23 cellular contexts compared by ENCODE assay signal in the genomic region with DNA sequence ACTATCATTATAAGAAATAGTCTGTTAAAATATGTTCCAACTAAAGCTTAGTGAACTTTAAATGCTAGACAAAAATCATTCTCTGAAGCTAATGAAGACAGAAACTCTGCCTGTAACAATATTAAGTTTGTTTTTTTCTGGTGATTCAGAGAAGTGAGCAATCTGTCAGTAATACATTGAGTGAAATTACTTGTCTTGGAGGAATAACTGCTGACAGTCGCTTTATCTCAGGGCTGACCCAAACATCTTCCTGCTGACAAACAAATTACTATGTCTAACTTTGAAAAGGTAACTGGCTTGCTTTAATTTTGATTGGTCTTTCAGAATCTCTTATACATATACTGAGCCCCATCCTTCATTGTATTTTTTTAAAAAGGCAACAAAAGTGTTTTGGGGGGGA.
"Had no signal": no experiment of that assay in that cellular context is flagged by ENCODE, and none has a peak within 500 bp of the region (broad histone marks: within the 10 kb centered on the region; RNA-seq: fewer than 3 reads in every experiment).

No MANE protein-coding gene starts in this region.

- H3K36me3 Mint-ChIP-seq: natural killer cell; stimulated activated effector memory CD8-positive, alpha-beta T cell treated with anti-CD3 and anti-CD28 coated beads, Interleukin-12 subunit alpha, Interleukin-12 subunit beta, amount 100 ng/mL, for 72 hours had no signal

- H3K4me1 ChIP-seq: left lung, prostate gland, sigmoid colon, testis had no signal

- H3K9me3 Mint-ChIP-seq: neural progenitor cell, type B pancreatic cell had no signal

- H3K27me3 ChIP-seq: gastrocnemius medialis, left lung, right atrium auricular region, sigmoid colon, stomach, testis, tibial artery had no signal

- H3K9me3 ChIP-seq: gastrocnemius medialis, left lung, prostate gland, right atrium auricular region, sigmoid colon, stomach, testis, tibial artery had no signal

- H3K9ac ChIP-seq: neural progenitor cell had no signal

- H3K27ac ChIP-seq: gastrocnemius medialis, left lung, neural progenitor cell, prostate gland, right atrium auricular region, sigmoid colon, stomach, testis, tibial artery had no signal

- H3K36me3 ChIP-seq: gastrocnemius medialis, left lung, neural progenitor cell, prostate gland, right atrium auricular region, sigmoid colon, stomach, tibial artery had no signal

- H3K27ac Mint-ChIP-seq: effector memory CD8-positive, alpha-beta T cell; natural killer cell; stimulated activated effector memory CD8-positive, alpha-beta T cell treated with anti-CD3 and anti-CD28 coated beads, Interleukin-12 subunit alpha, Interleukin-12 subunit beta, amount 100 ng/mL, for 72 hours; type B pancreatic cell had no signal

- H3K4me3 ChIP-seq: gastrocnemius medialis, left lung, neural progenitor cell, prostate gland, right atrium auricular region, sigmoid colon, stomach, testis, tibial artery had no signal

- H3K4me1 Mint-ChIP-seq: natural killer cell; stimulated activated effector memory CD8-positive, alpha-beta T cell treated with anti-CD3 and anti-CD28 coated beads, Interleukin-12 subunit alpha, Interleukin-12 subunit beta, amount 100 ng/mL, for 72 hours had no signal

- H3K4me3 Mint-ChIP-seq: effector memory CD8-positive, alpha-beta T cell; natural killer cell; neural progenitor cell; stimulated activated effector memory CD8-positive, alpha-beta T cell treated with anti-CD3 and anti-CD28 coated beads, Interleukin-12 subunit alpha, Interleukin-12 subunit beta, amount 100 ng/mL, for 72 hours; type B pancreatic cell had no signal

- FAIRE-seq: endometrium, kidney had no signal

- DNase-seq: cortex of kidney; effector memory CD8-positive, alpha-beta T cell; gastrocnemius medialis; head of caudate nucleus; kidney; left cardiac atrium; left lung; mesendoderm; natural killer cell; sigmoid colon; stimulated activated CD4-positive, alpha-beta T cell treated with anti-CD3 and anti-CD28 coated beads, Interleukin-2, amount 100 ng/mL, for 24 hours; stimulated activated CD4-positive, alpha-beta T cell treated with anti-CD3 and anti-CD28 coated beads, Interleukin-4, amount 100 ng/mL, for 24 hours; stimulated activated naive CD4-positive, alpha-beta T cell treated with Interleukin-2 at 50 U/mL for 16 hours; stomach; substantia nigra; testis; tibial artery had no signal

- H3K27me3 Mint-ChIP-seq: effector memory CD8-positive, alpha-beta T cell had no signal

- H2AFZ ChIP-seq: neural progenitor cell had no signal
